9 cellular contexts compared by ENCODE assay signal in the genomic region with DNA sequence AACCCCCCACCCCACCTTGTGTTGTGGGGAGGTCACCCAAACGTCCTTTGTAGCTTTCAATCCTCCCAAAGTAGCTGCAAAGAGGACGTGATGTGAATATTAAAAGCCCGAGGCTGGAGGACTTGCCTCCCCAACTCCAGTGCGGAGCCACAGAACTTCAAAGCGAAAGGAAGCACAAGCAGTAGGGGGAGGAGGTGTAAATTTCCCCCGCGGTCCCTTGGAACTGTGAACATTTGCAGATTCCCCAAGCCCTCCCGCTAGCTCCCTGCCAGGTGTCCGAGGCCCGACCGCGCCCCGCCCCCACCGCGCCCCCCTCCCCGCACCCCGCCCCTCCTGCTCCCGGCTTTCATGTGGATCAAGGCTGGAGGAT. TPM values are rescaled to one million over a fixed set of nuclear protein-coding genes. Genes with fewer than 3 reads are reported as not detected.
DNase-seq lines count a peak whose midpoint lies in the region; ATAC-seq, FAIRE-seq and TF ChIP-seq lines count a peak whose summit lies in the region.
"Had no signal": no experiment of that assay in that cellular context is flagged by ENCODE, and none has a peak within 500 bp of the region (broad histone marks: within the 10 kb centered on the region; RNA-seq: fewer than 3 reads in every experiment).

No MANE protein-coding gene starts in this region.

- H3K27ac ChIP-seq in SJCRH30 (no peak overlapping the region), fibroblast of lung (ENCODE audit: insufficient read depth, low read length) (no peak overlapping the region), pancreas (no peak overlapping the region)
- H3K27ac ChIP-seq: neutrophil had no signal

- TF ChIP-seq CTCF in Caco-2 (IDR thresholded peaks at IDR 0.05; ENCODE audit: insufficient read depth in 1 of 2, low read depth in 1 of 2, low read length in 1 of 2, severe bottlenecking in 1 of 2, unreplicated experiment in 1 of 2): no peak
- TF ChIP-seq CTCF in fibroblast of lung (conservative IDR thresholded peaks at IDR 0.05 in 1 of 2, IDR thresholded peaks at IDR 0.05 in 1 of 2; ENCODE audit: low read depth in 1 of 2, low read length in 2 of 2): no peak
- TF ChIP-seq CTCF in pancreas (IDR thresholded peaks at IDR 0.05): no peak

- H3K9me3 Mint-ChIP-seq in Caco-2 (ENCODE audit: unreplicated experiment): no peaks in the 10 kb centered on the region

- no peak overlapping the region for H3K9ac ChIP-seq in fibroblast of lung (ENCODE audit: insufficient read depth, low read length)

- no TSS peak for BruUV-seq in Caco-2 (replicated peaks; lab: Mats Ljungman, UMichigan)

- DNase-seq in Caco-2 (peak in 1 of 2 experiments; percentile 19), SJCRH30 (no peak), fibroblast of lung (ENCODE audit: low read depth in 2 of 2) (peak in 1 of 2 donors; percentile 12), pancreas (no peak)

- H3K4me3 Mint-ChIP-seq in Caco-2 (ENCODE audit: unreplicated experiment): peak overlapping the region; percentile 62

- H3K4me3 ChIP-seq in Caco-2 (ENCODE audit: low read depth, low read length): peak overlapping the region; percentile 34
- H3K4me3 ChIP-seq in SJCRH30: peak overlapping the region; percentile 37; the same call in 1 of the 2 replicates
- H3K4me3 ChIP-seq in fibroblast of lung (replicated peaks in 1 of 4; ENCODE audit: control extremely low read depth in 1 of 4, insufficient read depth in 1 of 4, low read depth in 3 of 4, low read length in 4 of 4): peak overlapping the region in 2 of 4 experiments; percentile 43 to 53
- H3K4me3 ChIP-seq in pancreas: peak overlapping the region in 2 of 4 donors; percentile 23 to 38

- no peak for FAIRE-seq in pancreas (lab: Jason Lieb, UNC)

- H3K4me1 Mint-ChIP-seq in Caco-2 (ENCODE audit: low read depth, unreplicated experiment): no peaks in the 10 kb centered on the region

- H3K27me3 ChIP-seq in Caco-2 (replicated peaks; ENCODE audit: control insufficient read depth, insufficient read depth, low read length): no peaks in the 10 kb centered on the region
- H3K27me3 ChIP-seq in SJCRH30: 0 out of 2 replicates have a peak, but pooled peaks cover 3% of the 10 kb centered on the region
- peaks cover 3% of the 10 kb centered on the region for H3K27me3 ChIP-seq in fibroblast of lung (ENCODE audit: control insufficient read depth, insufficient read depth, low read length)
- H3K27me3 ChIP-seq in pancreas: no peaks in the 10 kb centered on the region

- H3K9me3 ChIP-seq in Caco-2: no peaks in the 10 kb centered on the region
- no peaks in the 10 kb centered on the region for H3K9me3 ChIP-seq in SJCRH30 (replicated peaks)
- H3K9me3 ChIP-seq in fibroblast of lung (ENCODE audit: control insufficient read depth, insufficient read depth, low read depth, low read length): no peaks in the 10 kb centered on the region
- H3K9me3 ChIP-seq in pancreas: no peaks in the 10 kb centered on the region
- H3K9me3 ChIP-seq: neutrophil had no signal

- intact Hi-C loops in Caco-2 (cut with micrococcal nuclease; ENCODE audit: unreplicated experiment): no loop called here
- intact Hi-C loops in pancreas (cut with DNase I): no loop called here

- H4K20me1 ChIP-seq in fibroblast of lung (ENCODE audit: control insufficient read depth, extremely low read depth, insufficient read depth, low read length): no peaks in the 10 kb centered on the region

- H3K36me3 ChIP-seq in Caco-2 (ENCODE audit: control insufficient read depth, insufficient read depth, low read length) (no peaks in the 10 kb centered on the region), SJCRH30 (no peaks in the 10 kb centered on the region), fibroblast of lung (ENCODE audit: control insufficient read depth, insufficient read depth, low read length) (no peaks in the 10 kb centered on the region), pancreas (no peaks in the 10 kb centered on the region)
- H3K36me3 ChIP-seq: neutrophil had no signal

- ATAC-seq in pancreas (peak in 3 of 4 donors; percentile 19 to 57 (median 21)), HG03521 (IDR thresholded peaks at IDR 0.05; ENCODE audit: unreplicated experiment) (no peak), HG03469 (IDR thresholded peaks at IDR 0.05; ENCODE audit: unreplicated experiment) (no peak), GM21528 (IDR thresholded peaks at IDR 0.05; ENCODE audit: low FRiP score, unreplicated experiment) (no peak), HG02763 (IDR thresholded peaks at IDR 0.05; ENCODE audit: unreplicated experiment) (no peak)

- H3K79me2 ChIP-seq in fibroblast of lung (ENCODE audit: control insufficient read depth, insufficient read depth, low read length): no peaks in the 10 kb centered on the region

- POLR2A ChIA-PET in Caco-2 (lab: Charles Lee): no interaction called here

- 12 to 15% methylated on average over 18 of the region's 18 CpGs for WGBS in pancreas, 2 donors

- H3K36me3 Mint-ChIP-seq in Caco-2 (ENCODE audit: insufficient read depth, unreplicated experiment): no peaks in the 10 kb centered on the region

- H3K27ac Mint-ChIP-seq in Caco-2 (ENCODE audit: unreplicated experiment): no peak overlapping the region

- CTCF ChIA-PET in Caco-2 (lab: Charles Lee): interaction anchor here (0.7 kb wide), 1 partner anchor 15 kb away, joined by 3 read pairs; no protein-coding TSS in a partner anchor

- H3K27me3 Mint-ChIP-seq in Caco-2 (ENCODE audit: insufficient read depth, unreplicated experiment): no peaks in the 10 kb centered on the region

- no peaks in the 10 kb centered on the region for H3K4me1 ChIP-seq in Caco-2
- H3K4me1 ChIP-seq in SJCRH30: peaks cover 28% of the 10 kb centered on the region
- no peaks in the 10 kb centered on the region for H3K4me1 ChIP-seq in fibroblast of lung (ENCODE audit: control insufficient read depth, extremely low read depth, insufficient read depth, low read length)
- H3K4me1 ChIP-seq in pancreas: peaks cover 0 to 3% (median 0%) of the 10 kb centered on the region in 3 donors

- H3K4me2 ChIP-seq in fibroblast of lung (ENCODE audit: extremely low read depth, insufficient read depth, low read length): peak overlapping the region; percentile 29

- no peak overlapping the region for H2AFZ ChIP-seq in fibroblast of lung (ENCODE audit: low read length)

RNA-seq across cellular contexts. Expression of a gene that starts 41.5 kb away (rescaled TPM):
- 0.27 and 0.39 TPM in 2 replicates for total RNA-seq in Caco-2 (2022)
- not detected in 2 replicates for total RNA-seq in SJCRH30 (2014; rRNA removed; shearing (Covaris generic))
- total RNA-seq in fibroblast of lung: not detected in 2 replicates
- not detected in 2 replicates for polyA plus RNA-seq in fibroblast of lung
- polyA plus RNA-seq in fibroblast of lung (2012): not detected in 2 replicates
- not detected in 2 replicates for polyA minus RNA-seq in fibroblast of lung (ENCODE audit: low replicate concordance)
- not detected for total RNA-seq in pancreas
- not detected for polyA plus RNA-seq in pancreas

Comparison
In these comparisons a context has a peak if more than half of its experiments do, and no peak if none do; other contexts are left out.
1. ATAC-seq: peak in pancreas (3 of 4); none in HG03521 (single experiment), HG03469 (single experiment), GM21528 (single experiment) and HG02763 (single experiment).